1 cellular context compared by ENCODE assay signal in the genomic region with DNA sequence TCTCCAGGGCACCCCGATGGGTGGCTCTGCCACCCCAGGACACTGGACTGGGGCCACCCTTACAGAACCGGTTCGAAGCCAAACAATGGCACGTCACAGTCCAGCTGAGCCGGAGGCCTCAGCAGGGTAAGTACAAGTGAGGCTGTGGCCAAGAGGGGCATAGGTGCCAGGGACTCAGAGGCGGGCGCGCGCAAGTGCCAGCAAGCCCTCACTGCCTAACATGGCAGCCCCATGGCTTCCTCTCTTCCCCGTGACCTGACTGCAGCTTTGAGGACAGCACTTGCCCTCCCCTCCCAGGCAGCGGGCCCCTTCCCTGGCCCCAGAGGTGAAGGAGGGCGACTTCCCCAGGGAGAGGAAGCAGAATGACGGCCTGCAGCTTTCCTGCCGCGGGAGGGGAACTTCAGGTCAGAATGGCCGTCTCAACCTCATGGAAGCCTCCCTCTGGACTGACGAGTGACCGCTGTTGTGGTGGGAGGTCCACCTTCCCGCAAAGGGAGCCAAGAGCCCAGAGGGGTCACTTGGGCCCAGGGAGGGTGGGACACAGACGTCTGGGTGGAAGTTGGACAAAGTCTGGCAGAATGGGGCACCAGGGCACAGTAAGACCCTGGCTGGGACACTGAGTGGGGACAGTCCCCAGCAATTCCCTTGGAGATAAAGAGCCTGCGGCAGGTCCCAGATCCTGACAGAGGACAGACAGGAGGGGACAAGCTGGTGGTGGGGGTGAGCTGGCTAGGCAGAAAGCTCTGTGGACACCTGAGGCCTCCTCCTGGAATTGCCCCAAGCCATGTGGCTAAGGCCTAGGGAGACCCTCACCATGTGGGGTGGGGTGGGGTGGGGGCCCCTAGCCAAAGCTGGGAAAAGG.
TF ChIP-seq lines count a peak whose summit lies in the region.

No MANE protein-coding gene starts in this region.

TF ChIP-seq in K562, 482 proteins besides CTCF, POLR2A, EP300 and RAD21:
- TF ChIP-seq MAZ (CRISPR knock-in tag; conservative IDR thresholded peaks at IDR 0.05 in 1 of 2, IDR thresholded peaks at IDR 0.05 in 1 of 2) (no peak), SIRT6 (IDR thresholded peaks at IDR 0.05; ENCODE audit: low read depth, low read length) (no peak), SPI1 (IDR thresholded peaks at IDR 0.05; ENCODE audit: borderline replicate concordance, low read depth, low read length) (peak; percentile 10; the same call in 1 of the 2 replicates), CBFA2T2 (conservative IDR thresholded peaks at IDR 0.05) (no peak)
